ENCODE assay signal across 1 cellular context in genomic region chr9:97501972-97502221, GRCh38.
TF ChIP-seq lines count a peak whose summit lies in the region.

No MANE protein-coding gene starts in this region.

TF ChIP-seq in HCT116, 20 proteins besides CTCF, POLR2A, EP300 and RAD21 (continued from another document):
- TF ChIP-seq FOSL1 (IDR thresholded peaks at IDR 0.05; ENCODE audit: low read depth) = no peak
- no peak for TF ChIP-seq ZBTB33 (IDR thresholded peaks at IDR 0.05; ENCODE audit: extremely low read depth, insufficient replicate concordance, low read length)
- TF ChIP-seq ZFX (IDR thresholded peaks at IDR 0.05) = no peak
- no peak for TF ChIP-seq CEBPB (IDR thresholded peaks at IDR 0.05; ENCODE audit: low read depth)
